Comparison of ENCODE assay signal across 8 cellular contexts in genomic region chr2:183079335-183079775, GRCh38. TPM values are rescaled to one million over a fixed set of nuclear protein-coding genes. Genes with fewer than 3 reads are reported as not detected.
DNase-seq lines count a peak whose midpoint lies in the region; ATAC-seq, FAIRE-seq and TF ChIP-seq lines count a peak whose summit lies in the region.

No MANE protein-coding gene starts in this region.

- intact Hi-C loops in kidney (cut with DNase I), result no loop called here

- FAIRE-seq in kidney (lab: Jason Lieb, UNC), result peak; percentile 8

- TF ChIP-seq CTCF in kidney (IDR thresholded peaks at IDR 0.05; ENCODE audit: borderline replicate concordance, extremely low read depth, insufficient read depth), result no peak

- H3K9ac ChIP-seq in adipocyte (ENCODE audit: low read length) (peak overlapping the region; percentile 88), kidney (ENCODE audit: low read length in 2 of 2) (peak overlapping the region; percentile 84 to 87), subcutaneous abdominal adipose tissue (ENCODE audit: low read length in 5 of 5) (peak overlapping the region; percentile 23 to 93 (median 78))

- H3K4me3 ChIP-seq in adipocyte (ENCODE audit: low read length) (peak overlapping the region; percentile 94), kidney (ENCODE audit: low read length in 2 of 2) (peak overlapping the region; percentile 97), subcutaneous abdominal adipose tissue (ENCODE audit: low read depth in 1 of 5, low read length in 5 of 5) (peak overlapping the region; percentile 85 to 100 (median 95))

- peaks cover 11% of the 10 kb centered on the region for H3K4me1 ChIP-seq in adipocyte (ENCODE audit: control insufficient read depth, insufficient read depth, low read length)
- peaks cover 0 to 7% of the 10 kb centered on the region in 2 donors for H3K4me1 ChIP-seq in kidney (ENCODE audit: control insufficient read depth in 1 of 2, insufficient read depth in 1 of 2, low read depth in 1 of 2, low read length in 2 of 2)
- peaks cover 0 to 13% (median 11%) of the 10 kb centered on the region in 5 donors for H3K4me1 ChIP-seq in subcutaneous abdominal adipose tissue (ENCODE audit: control insufficient read depth in 5 of 5, insufficient read depth in 5 of 5, low read length in 5 of 5)

- peak; percentile 16 for ATAC-seq in HG03196 (IDR thresholded peaks at IDR 0.05; ENCODE audit: unreplicated experiment)
- ATAC-seq in GM18498 (IDR thresholded peaks at IDR 0.05; ENCODE audit: unreplicated experiment), result no peak

- H3K36me3 ChIP-seq in adipocyte (ENCODE audit: control insufficient read depth, insufficient read depth, low read length, severe bottlenecking), result no peaks in the 10 kb centered on the region
- H3K36me3 ChIP-seq in kidney (ENCODE audit: control insufficient read depth in 1 of 2, insufficient read depth in 2 of 2, low read length in 2 of 2), result no peaks in the 10 kb centered on the region
- no peaks in the 10 kb centered on the region for H3K36me3 ChIP-seq in subcutaneous abdominal adipose tissue (ENCODE audit: control insufficient read depth in 5 of 5, insufficient read depth in 5 of 5, low read length in 5 of 5)

- H3K9me3 ChIP-seq in adipocyte (ENCODE audit: control insufficient read depth, low read length) (no peaks in the 10 kb centered on the region), kidney (ENCODE audit: control insufficient read depth in 1 of 2, low read length in 2 of 2) (no peaks in the 10 kb centered on the region), subcutaneous abdominal adipose tissue (ENCODE audit: control insufficient read depth in 5 of 5, low read length in 5 of 5) (no peaks in the 10 kb centered on the region)

- peak in 2 of 3 experiments; percentile 39 to 76 for DNase-seq in NCI-H1417 (lab: John Stamatoyannopoulos, UW)
- DNase-seq in NCI-H1417 treated with DMSO at 0.1 percent for 48 hours (lab: John Stamatoyannopoulos, UW), result no peak
- DNase-seq in adipocyte (ENCODE audit: low read depth), result no peak
- DNase-seq in kidney, result no peak
- DNase-seq in NCI-H146 (lab: John Stamatoyannopoulos, UW), result no peak

- H3K27me3 ChIP-seq in adipocyte (replicated peaks; ENCODE audit: control insufficient read depth, insufficient read depth, low read length), result peaks cover 10% of the 10 kb centered on the region
- H3K27me3 ChIP-seq in subcutaneous abdominal adipose tissue (ENCODE audit: control insufficient read depth in 5 of 5, insufficient read depth in 4 of 5, low read length in 5 of 5), result peaks cover 0 to 3% (median 0%) of the 10 kb centered on the region in 5 donors

- H3K27ac ChIP-seq in kidney (ENCODE audit: low read depth in 2 of 2, low read length in 2 of 2) (peak overlapping the region; percentile 84 to 90), subcutaneous abdominal adipose tissue (ENCODE audit: low read depth, low read length) (peak overlapping the region; percentile 68)

RNA-seq across cellular contexts. Expression of gene DUSP19, which starts 0.8 kb away (rescaled TPM):
- 4.4 TPM for total RNA-seq in kidney
- polyA plus RNA-seq in kidney (ENCODE audit: insufficient read depth, low read depth, low replicate concordance), result 1.8 TPM

RNA-seq across cellular contexts. Expression of gene NCKAP1, which starts 41.1 kb away (rescaled TPM):
- total RNA-seq in kidney, result 140 TPM
- 45.4 TPM for polyA plus RNA-seq in kidney (ENCODE audit: insufficient read depth, low read depth, low replicate concordance)

RNA-seq across cellular contexts. Expression of gene NUP35, which starts 44.9 kb away (rescaled TPM):
- total RNA-seq in kidney, result 17.9 TPM
- polyA plus RNA-seq in kidney (ENCODE audit: insufficient read depth, low read depth, low replicate concordance), result 12.3 TPM

Comparison
In these comparisons a context has a peak if more than half of its experiments do, and no peak if none do; other contexts are left out.
1. DNase-seq: peak in NCI-H1417 (2 of 3); none in NCI-H1417 treated with DMSO at 0.1 percent for 48 hours (single experiment), adipocyte (single experiment), kidney (single experiment) and NCI-H146 (single experiment).
2. Peak in every context shown above with its lines, with median percentiles within 50 percentile points of each other: H3K4me3 ChIP-seq and H3K9ac ChIP-seq.